Comparison of ENCODE assay signal across 22 cellular contexts in genomic region chr5:77213601-77214000, GRCh38. TPM values are rescaled to one million over a fixed set of nuclear protein-coding genes. Genes with fewer than 3 reads are reported as not detected.
"Had no signal": no experiment of that assay in that cellular context is flagged by ENCODE, and none has a peak within 500 bp of the region (broad histone marks: within the 10 kb centered on the region; RNA-seq: fewer than 3 reads in every experiment).

No MANE protein-coding gene starts in this region.

- H3K9me3 Mint-ChIP-seq: memory B cell; mesothelial cell of epicardium; natural killer cell; neural crest cell; stimulated activated naive CD8-positive, alpha-beta T cell treated with anti-CD3 and anti-CD28 coated beads, Interleukin-15, amount 100 ng/mL, for 72 hours had no signal

- H3K36me3 Mint-ChIP-seq: memory B cell, mesothelial cell of epicardium, natural killer cell had no signal

- H3K27ac Mint-ChIP-seq: memory B cell; mesothelial cell of epicardium; natural killer cell; stimulated activated naive B cell treated with anti-CD40 and anti-IgM and Interleukin-4, amounts not matched to agents 10 μg/mL and 1 μg/mL and 100 μg/mL, for 72 hours; stimulated activated naive CD8-positive, alpha-beta T cell treated with anti-CD3 and anti-CD28 coated beads, Interleukin-15, amount 100 ng/mL, for 72 hours had no signal

- DNase-seq: dermis blood vessel endothelial cell; foreskin melanocyte; head of caudate nucleus; kidney; left cardiac atrium; left ventricle myocardium inferior; lower lobe of right lung; natural killer cell; posterior cingulate gyrus; spleen; stimulated activated CD4-positive, alpha-beta T cell treated with anti-CD3 and anti-CD28 coated beads, Interleukin-15, amount 100 ng/mL, for 24 hours; stimulated activated CD4-positive, alpha-beta T cell treated with anti-CD3 and anti-CD28 coated beads, Interleukin-2, amount 100 ng/mL, for 24 hours; stimulated activated CD4-positive, alpha-beta T cell treated with anti-CD3 and anti-CD28 coated beads, Interleukin-4, amount 100 ng/mL, for 4 hours; stimulated activated naive B cell treated with anti-CD40 and anti-IgM and Interleukin-4, amounts not matched to agents 10 μg/mL and 1 μg/mL and 100 μg/mL, for 72 hours; stimulated activated naive CD8-positive, alpha-beta T cell treated with anti-CD3 and anti-CD28 coated beads, Interleukin-15, amount 100 ng/mL, for 72 hours; testis; transverse colon had no signal

- H3K4me3 Mint-ChIP-seq: memory B cell; mesothelial cell of epicardium; natural killer cell; neural crest cell; stimulated activated naive B cell treated with anti-CD40 and anti-IgM and Interleukin-4, amounts not matched to agents 10 μg/mL and 1 μg/mL and 100 μg/mL, for 72 hours; stimulated activated naive CD8-positive, alpha-beta T cell treated with anti-CD3 and anti-CD28 coated beads, Interleukin-15, amount 100 ng/mL, for 72 hours had no signal

RNA-seq across cellular contexts. Expression of gene PDE8B, which starts 3.1 kb away (rescaled TPM):
- total RNA-seq: myocyte, pulmonary artery endothelial cell had no signal
